ENCODE assay signal across 9 cellular contexts in genomic region chr17:47252766-47253512, GRCh38. TPM values are rescaled to one million over a fixed set of nuclear protein-coding genes. Genes with fewer than 3 reads are reported as not detected.
DNase-seq lines count a peak whose midpoint lies in the region; ATAC-seq and TF ChIP-seq lines count a peak whose summit lies in the region.
"Had no signal": no experiment of that assay in that cellular context is flagged by ENCODE, and none has a peak within 500 bp of the region (broad histone marks: within the 10 kb centered on the region; RNA-seq: fewer than 3 reads in every experiment).

No MANE protein-coding gene starts in this region.

- H3K9ac ChIP-seq in iPS-15b (ENCODE audit: low read depth, low read length): no peak overlapping the region

- TF ChIP-seq POLR2A in adrenal gland (IDR thresholded peaks at IDR 0.05): no peak

- H3K4me1 ChIP-seq in iPS-15b (ENCODE audit: control insufficient read depth, insufficient read depth, low read length): no peaks in the 10 kb centered on the region
- H3K4me1 ChIP-seq in adrenal gland (replicated peaks in 1 of 2): peaks cover 11 to 12% of the 10 kb centered on the region in 2 donors

- H3K27me3 Mint-ChIP-seq in T-helper 1 cell treated with Interleukin-12 subunit alpha and Interleukin-12 subunit beta and Interleukin-4 antibody, amounts not matched to agents 30 μg/mL and 1 μg/mL, for 36 hours (ENCODE audit: low read depth): peaks cover 73% of the 10 kb centered on the region
- H3K27me3 Mint-ChIP-seq in activated CD4-positive, alpha-beta memory T cell treated with anti-CD3 and anti-CD28 coated beads, Interleukin-2, amount 10 ng/mL, durations not matched to agents 7 days and 5 days: peaks cover 63% of the 10 kb centered on the region
- peaks cover 63% of the 10 kb centered on the region for H3K27me3 Mint-ChIP-seq in stimulated activated naive CD8-positive, alpha-beta T cell treated with anti-CD3 and anti-CD28 coated beads, Interleukin-15, amount 100 ng/mL, for 72 hours

- no peak for ATAC-seq in stimulated activated naive CD8-positive, alpha-beta T cell treated with anti-CD3 and anti-CD28 coated beads, Interleukin-15, amount 100 ng/mL, for 72 hours

- H3K36me3 ChIP-seq in iPS-15b (ENCODE audit: control insufficient read depth, insufficient read depth, low read length): no peaks in the 10 kb centered on the region
- H3K36me3 ChIP-seq in adrenal gland (replicated peaks in 1 of 2): no peaks in the 10 kb centered on the region

- CTCF ChIA-PET in activated CD4-positive, alpha-beta memory T cell treated with anti-CD3 and anti-CD28 coated beads, Interleukin-2, amount 10 ng/mL, durations not matched to agents 7 days and 5 days (lab: Charles Lee): interaction anchor here (1.4 to 1.5 kb wide), 2 partner anchors 22 to 63 kb away, joined by 3 to 5 read pairs; no protein-coding TSS in a partner anchor

- H3K4me1 Mint-ChIP-seq in T-helper 1 cell treated with Interleukin-12 subunit alpha and Interleukin-12 subunit beta and Interleukin-4 antibody, amounts not matched to agents 30 μg/mL and 1 μg/mL, for 36 hours (ENCODE audit: low read depth): peaks cover 20% of the 10 kb centered on the region
- peaks cover 32% of the 10 kb centered on the region for H3K4me1 Mint-ChIP-seq in activated CD4-positive, alpha-beta memory T cell treated with anti-CD3 and anti-CD28 coated beads, Interleukin-2, amount 10 ng/mL, durations not matched to agents 7 days and 5 days
- H3K4me1 Mint-ChIP-seq in stimulated activated naive CD8-positive, alpha-beta T cell treated with anti-CD3 and anti-CD28 coated beads, Interleukin-15, amount 100 ng/mL, for 72 hours: peaks cover 18% of the 10 kb centered on the region

- no peaks in the 10 kb centered on the region for H3K9me3 Mint-ChIP-seq in T-helper 1 cell treated with Interleukin-12 subunit alpha and Interleukin-12 subunit beta and Interleukin-4 antibody, amounts not matched to agents 30 μg/mL and 1 μg/mL, for 36 hours
- no peaks in the 10 kb centered on the region for H3K9me3 Mint-ChIP-seq in activated CD4-positive, alpha-beta memory T cell treated with anti-CD3 and anti-CD28 coated beads, Interleukin-2, amount 10 ng/mL, durations not matched to agents 7 days and 5 days
- no peaks in the 10 kb centered on the region for H3K9me3 Mint-ChIP-seq in stimulated activated naive CD8-positive, alpha-beta T cell treated with anti-CD3 and anti-CD28 coated beads, Interleukin-15, amount 100 ng/mL, for 72 hours

- H3K9me3 ChIP-seq in iPS-15b (ENCODE audit: control insufficient read depth, insufficient read depth, low read length) (no peaks in the 10 kb centered on the region), adrenal gland (replicated peaks in 1 of 3) (no peaks in the 10 kb centered on the region)

- H3K27me3 ChIP-seq in iPS-15b (ENCODE audit: control insufficient read depth, insufficient read depth, low read length) (peaks cover 47% of the 10 kb centered on the region), adrenal gland (peaks cover 8% of the 10 kb centered on the region)

- H3K27ac Mint-ChIP-seq in T-helper 1 cell treated with Interleukin-12 subunit alpha and Interleukin-12 subunit beta and Interleukin-4 antibody, amounts not matched to agents 30 μg/mL and 1 μg/mL, for 36 hours: no peak overlapping the region
- no peak overlapping the region for H3K27ac Mint-ChIP-seq in activated CD4-positive, alpha-beta memory T cell treated with anti-CD3 and anti-CD28 coated beads, Interleukin-2, amount 10 ng/mL, durations not matched to agents 7 days and 5 days
- no peak overlapping the region for H3K27ac Mint-ChIP-seq in stimulated activated naive CD8-positive, alpha-beta T cell treated with anti-CD3 and anti-CD28 coated beads, Interleukin-15, amount 100 ng/mL, for 72 hours

- no peaks in the 10 kb centered on the region for H3K36me3 Mint-ChIP-seq in T-helper 1 cell treated with Interleukin-12 subunit alpha and Interleukin-12 subunit beta and Interleukin-4 antibody, amounts not matched to agents 30 μg/mL and 1 μg/mL, for 36 hours (ENCODE audit: low read depth)
- no peaks in the 10 kb centered on the region for H3K36me3 Mint-ChIP-seq in activated CD4-positive, alpha-beta memory T cell treated with anti-CD3 and anti-CD28 coated beads, Interleukin-2, amount 10 ng/mL, durations not matched to agents 7 days and 5 days (ENCODE audit: low read depth)

- no peak for TF ChIP-seq CTCF in adrenal gland (IDR thresholded peaks at IDR 0.05)

- no peak for DNase-seq in T-helper 1 cell
- no peak for DNase-seq in activated CD4-positive, alpha-beta memory T cell treated with anti-CD3 and anti-CD28 coated beads, Interleukin-2, amount 10 ng/mL, durations not matched to agents 7 days and 5 days
- DNase-seq in stimulated activated naive CD8-positive, alpha-beta T cell treated with anti-CD3 and anti-CD28 coated beads, Interleukin-15, amount 100 ng/mL, for 72 hours: no peak
- no peak for DNase-seq in NCI-H1105 treated with DMSO at 0.1 percent for 48 hours (lab: John Stamatoyannopoulos, UW)
- DNase-seq in HuH-7 (ENCODE audit: low spot score): no peak
- DNase-seq in adrenal gland: no peak
- DNase-seq: SHP77 treated with DMSO at 0.1 percent for 48 hours had no signal

- no peak overlapping the region for H3K27ac ChIP-seq in adrenal gland

- POLR2A ChIA-PET in activated CD4-positive, alpha-beta memory T cell treated with anti-CD3 and anti-CD28 coated beads, Interleukin-2, amount 10 ng/mL, durations not matched to agents 7 days and 5 days (lab: Charles Lee): no interaction called here

- H3K4me3 ChIP-seq in iPS-15b (ENCODE audit: low read depth, low read length) (peak overlapping the region; percentile 64), adrenal gland (peak overlapping the region in 1 of 4 donors; percentile 76)

- H3K4me3 Mint-ChIP-seq in T-helper 1 cell treated with Interleukin-12 subunit alpha and Interleukin-12 subunit beta and Interleukin-4 antibody, amounts not matched to agents 30 μg/mL and 1 μg/mL, for 36 hours: peak overlapping the region; percentile 60
- peak overlapping the region; percentile 55 for H3K4me3 Mint-ChIP-seq in activated CD4-positive, alpha-beta memory T cell treated with anti-CD3 and anti-CD28 coated beads, Interleukin-2, amount 10 ng/mL, durations not matched to agents 7 days and 5 days
- H3K4me3 Mint-ChIP-seq in stimulated activated naive CD8-positive, alpha-beta T cell treated with anti-CD3 and anti-CD28 coated beads, Interleukin-15, amount 100 ng/mL, for 72 hours: peak overlapping the region; percentile 62 to 63

- intact Hi-C loops in adrenal gland (cut with DNase I): no loop called here

- 70 to 80% (median 75%) methylated on average over 10 of the region's 10 CpGs for WGBS in adrenal gland, 4 donors

RNA-seq across cellular contexts. Expression of gene ITGB3, which starts 0.7 kb away (rescaled TPM):
- 1 to 10 TPM; 1.9 to 2.2 TPM for total RNA-seq in activated CD4-positive, alpha-beta memory T cell treated with anti-CD3 and anti-CD28 coated beads, Interleukin-2, amount 10 ng/mL, durations not matched to agents 7 days and 5 days
- total RNA-seq in adrenal gland: 1 to 10 TPM in 6 of 8 donors, under 1 TPM in 2; 0.12 to 2.2 (median 1.6) TPM
- polyA plus RNA-seq in adrenal gland: under 1 TPM; 0.40 to 0.84 (median 0.64) TPM

RNA-seq across cellular contexts. Expression of gene MYL4, which starts 43.8 kb away (rescaled TPM):
- not detected for total RNA-seq in activated CD4-positive, alpha-beta memory T cell treated with anti-CD3 and anti-CD28 coated beads, Interleukin-2, amount 10 ng/mL, durations not matched to agents 7 days and 5 days
- 1 to 10 TPM in 1 of 8 donors, under 1 TPM in 2, not detected in 5; 0.36 to 1.8 (median 0.38) TPM for total RNA-seq in adrenal gland
- polyA plus RNA-seq in adrenal gland: 1 to 10 TPM in 1 of 3 donors, under 1 TPM in 1, not detected in 1; 0.51 to 1.4 TPM
